1 cellular context compared by ENCODE assay signal in the genomic region with DNA sequence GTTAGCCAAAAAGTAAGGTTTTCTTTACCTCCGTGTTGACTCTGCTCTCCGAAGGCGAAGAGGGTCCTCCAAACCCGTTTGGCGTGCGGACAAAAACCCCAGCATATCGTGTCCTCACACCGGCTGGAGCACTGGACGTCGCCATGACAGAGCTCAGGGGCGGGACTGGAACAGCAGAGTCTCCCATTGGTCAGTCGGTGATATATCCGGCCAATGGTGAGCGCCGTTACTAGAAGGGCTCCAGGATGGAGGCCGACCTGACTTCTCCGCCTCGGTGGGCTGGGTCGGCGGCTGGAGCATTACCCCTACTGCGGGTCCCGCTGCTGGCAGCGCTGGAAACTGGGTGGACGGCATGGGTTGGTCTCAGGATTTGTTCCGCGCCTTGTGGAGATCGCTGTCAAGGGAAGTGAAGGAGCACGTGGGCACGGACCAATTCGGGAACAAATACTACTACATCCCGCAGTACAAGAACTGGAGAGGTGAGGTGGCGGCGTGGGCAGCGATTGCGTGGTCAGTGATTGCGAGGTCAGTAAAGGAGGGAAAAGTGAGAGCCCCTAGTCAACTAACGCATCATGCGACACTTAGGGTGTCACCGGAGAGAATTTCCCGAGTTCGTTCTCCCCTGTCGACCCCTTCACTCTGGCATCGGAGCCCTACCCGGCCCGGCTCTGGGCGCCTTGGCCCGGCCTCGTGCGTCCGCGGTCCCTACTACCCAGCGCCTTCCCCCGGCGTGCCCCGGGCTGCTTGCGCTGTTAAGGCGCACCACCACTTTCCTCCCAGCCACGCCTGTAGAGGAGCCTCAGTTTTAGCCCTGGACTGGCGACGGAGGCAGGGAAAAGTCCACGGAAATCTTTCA.
TF ChIP-seq lines count a peak whose summit lies in the region.

A gene with protein sequence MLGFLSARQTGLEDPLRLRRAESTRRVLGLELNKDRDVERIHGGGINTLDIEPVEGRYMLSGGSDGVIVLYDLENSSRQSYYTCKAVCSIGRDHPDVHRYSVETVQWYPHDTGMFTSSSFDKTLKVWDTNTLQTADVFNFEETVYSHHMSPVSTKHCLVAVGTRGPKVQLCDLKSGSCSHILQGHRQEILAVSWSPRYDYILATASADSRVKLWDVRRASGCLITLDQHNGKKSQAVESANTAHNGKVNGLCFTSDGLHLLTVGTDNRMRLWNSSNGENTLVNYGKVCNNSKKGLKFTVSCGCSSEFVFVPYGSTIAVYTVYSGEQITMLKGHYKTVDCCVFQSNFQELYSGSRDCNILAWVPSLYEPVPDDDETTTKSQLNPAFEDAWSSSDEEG (minus strand): TSS at position 167 of the 856 bp plus-strand sequence. CDS start 62 bp downstream, at position 105.
A gene with protein sequence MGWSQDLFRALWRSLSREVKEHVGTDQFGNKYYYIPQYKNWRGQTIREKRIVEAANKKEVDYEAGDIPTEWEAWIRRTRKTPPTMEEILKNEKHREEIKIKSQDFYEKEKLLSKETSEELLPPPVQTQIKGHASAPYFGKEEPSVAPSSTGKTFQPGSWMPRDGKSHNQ (plus strand): TSS at position 302 of the 856 bp plus-strand sequence. CDS start 51 bp downstream, at position 353.

TF ChIP-seq in HepG2, 621 proteins besides CTCF, POLR2A, EP300 and RAD21 (continued from another document and continues in another):
- TF ChIP-seq, protein P1, sequence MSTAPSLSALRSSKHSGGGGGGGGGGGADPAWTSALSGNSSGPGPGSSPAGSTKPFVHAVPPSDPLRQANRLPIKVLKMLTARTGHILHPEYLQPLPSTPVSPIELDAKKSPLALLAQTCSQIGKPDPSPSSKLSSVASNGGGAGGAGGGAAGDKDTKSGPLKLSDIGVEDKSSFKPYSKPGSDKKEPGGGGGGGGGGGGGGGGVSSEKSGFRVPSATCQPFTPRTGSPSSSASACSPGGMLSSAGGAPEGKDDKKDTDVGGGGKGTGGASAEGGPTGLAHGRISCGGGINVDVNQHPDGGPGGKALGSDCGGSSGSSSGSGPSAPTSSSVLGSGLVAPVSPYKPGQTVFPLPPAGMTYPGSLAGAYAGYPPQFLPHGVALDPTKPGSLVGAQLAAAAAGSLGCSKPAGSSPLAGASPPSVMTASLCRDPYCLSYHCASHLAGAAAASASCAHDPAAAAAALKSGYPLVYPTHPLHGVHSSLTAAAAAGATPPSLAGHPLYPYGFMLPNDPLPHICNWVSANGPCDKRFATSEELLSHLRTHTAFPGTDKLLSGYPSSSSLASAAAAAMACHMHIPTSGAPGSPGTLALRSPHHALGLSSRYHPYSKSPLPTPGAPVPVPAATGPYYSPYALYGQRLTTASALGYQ (CRISPR knock-in tag; IDR thresholded peaks at IDR 0.05) = peak; percentile 53; the same call in 1 of the 2 replicates
- TF ChIP-seq CENPT (CRISPR knock-in tag; IDR thresholded peaks at IDR 0.05; ENCODE audit: low read depth) (no peak), ZNF468 (CRISPR knock-in tag; IDR thresholded peaks at IDR 0.05) (no peak), ZMAT3 (CRISPR knock-in tag; conservative IDR thresholded peaks at IDR 0.05) (peak; percentile 88), FOSL1 (CRISPR knock-in tag; IDR thresholded peaks at IDR 0.05; ENCODE audit: borderline replicate concordance) (no peak), MED13 (CRISPR knock-in tag; IDR thresholded peaks at IDR 0.05) (no peak), ZNF841 (CRISPR knock-in tag; IDR thresholded peaks at IDR 0.05; ENCODE audit: borderline replicate concordance) (no peak), HNRNPK (IDR thresholded peaks at IDR 0.05; ENCODE audit: low read depth, low read length, poor library complexity, severe bottlenecking) (no peak), ZNF724P (CRISPR knock-in tag; IDR thresholded peaks at IDR 0.05; ENCODE audit: borderline replicate concordance) (peak; percentile 65; the same call in 1 of the 2 replicates), FLYWCH1 (CRISPR knock-in tag; IDR thresholded peaks at IDR 0.05) (0 out of 2 replicates have a peak, but pooled peaks have one; percentile 29), MIER3 (CRISPR knock-in tag; IDR thresholded peaks at IDR 0.05; ENCODE audit: borderline replicate concordance) (0 out of 2 replicates have a peak, but pooled peaks have one; percentile 45), ZNF790 (CRISPR knock-in tag; IDR thresholded peaks at IDR 0.05; ENCODE audit: borderline replicate concordance) (0 out of 2 replicates have a peak, but pooled peaks have one; percentile 79), PCBP1 (IDR thresholded peaks at IDR 0.05; ENCODE audit: borderline replicate concordance, low read depth, low read length) (0 out of 2 replicates have a peak, but pooled peaks have one; percentile 16), SMAD3 (CRISPR knock-in tag; IDR thresholded peaks at IDR 0.05) (no peak), ZNF883 (CRISPR knock-in tag; IDR thresholded peaks at IDR 0.05; ENCODE audit: not compliant biosample characterization) (peak; percentile 59), ARNT2 (CRISPR knock-in tag; IDR thresholded peaks at IDR 0.05; ENCODE audit: low read depth) (peak; percentile 55; the same call in 1 of the 2 replicates), ZNF253 (CRISPR knock-in tag; IDR thresholded peaks at IDR 0.05; ENCODE audit: borderline replicate concordance) (no peak), AKAP8 (CRISPR knock-in tag; IDR thresholded peaks at IDR 0.05) (no peak), RBAK (CRISPR knock-in tag; IDR thresholded peaks at IDR 0.05) (no peak), PTBP1 (IDR thresholded peaks at IDR 0.05; ENCODE audit: low read depth, low read length, poor library complexity, severe bottlenecking) (no peak), ZBTB7A (CRISPR knock-in tag; IDR thresholded peaks at IDR 0.05) (no peak; the same call in 1 of the 2 replicates)
- TF ChIP-seq, protein P2, sequence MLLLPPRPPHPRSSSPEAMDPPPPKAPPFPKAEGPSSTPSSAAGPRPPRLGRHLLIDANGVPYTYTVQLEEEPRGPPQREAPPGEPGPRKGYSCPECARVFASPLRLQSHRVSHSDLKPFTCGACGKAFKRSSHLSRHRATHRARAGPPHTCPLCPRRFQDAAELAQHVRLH (CRISPR knock-in tag; IDR thresholded peaks at IDR 0.05; ENCODE audit: borderline replicate concordance, low read depth) = peak; percentile 24; the same call in 1 of the 2 replicates
- TF ChIP-seq, protein P3, sequence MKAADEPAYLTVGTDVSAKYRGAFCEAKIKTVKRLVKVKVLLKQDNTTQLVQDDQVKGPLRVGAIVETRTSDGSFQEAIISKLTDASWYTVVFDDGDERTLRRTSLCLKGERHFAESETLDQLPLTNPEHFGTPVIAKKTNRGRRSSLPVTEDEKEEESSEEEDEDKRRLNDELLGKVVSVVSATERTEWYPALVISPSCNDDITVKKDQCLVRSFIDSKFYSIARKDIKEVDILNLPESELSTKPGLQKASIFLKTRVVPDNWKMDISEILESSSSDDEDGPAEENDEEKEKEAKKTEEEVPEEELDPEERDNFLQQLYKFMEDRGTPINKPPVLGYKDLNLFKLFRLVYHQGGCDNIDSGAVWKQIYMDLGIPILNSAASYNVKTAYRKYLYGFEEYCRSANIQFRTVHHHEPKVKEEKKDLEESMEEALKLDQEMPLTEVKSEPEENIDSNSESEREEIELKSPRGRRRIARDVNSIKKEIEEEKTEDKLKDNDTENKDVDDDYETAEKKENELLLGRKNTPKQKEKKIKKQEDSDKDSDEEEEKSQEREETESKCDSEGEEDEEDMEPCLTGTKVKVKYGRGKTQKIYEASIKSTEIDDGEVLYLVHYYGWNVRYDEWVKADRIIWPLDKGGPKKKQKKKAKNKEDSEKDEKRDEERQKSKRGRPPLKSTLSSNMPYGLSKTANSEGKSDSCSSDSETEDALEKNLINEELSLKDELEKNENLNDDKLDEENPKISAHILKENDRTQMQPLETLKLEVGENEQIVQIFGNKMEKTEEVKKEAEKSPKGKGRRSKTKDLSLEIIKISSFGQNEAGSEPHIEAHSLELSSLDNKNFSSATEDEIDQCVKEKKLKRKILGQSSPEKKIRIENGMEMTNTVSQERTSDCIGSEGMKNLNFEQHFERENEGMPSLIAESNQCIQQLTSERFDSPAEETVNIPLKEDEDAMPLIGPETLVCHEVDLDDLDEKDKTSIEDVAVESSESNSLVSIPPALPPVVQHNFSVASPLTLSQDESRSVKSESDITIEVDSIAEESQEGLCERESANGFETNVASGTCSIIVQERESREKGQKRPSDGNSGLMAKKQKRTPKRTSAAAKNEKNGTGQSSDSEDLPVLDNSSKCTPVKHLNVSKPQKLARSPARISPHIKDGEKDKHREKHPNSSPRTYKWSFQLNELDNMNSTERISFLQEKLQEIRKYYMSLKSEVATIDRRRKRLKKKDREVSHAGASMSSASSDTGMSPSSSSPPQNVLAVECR (CRISPR knock-in tag; IDR thresholded peaks at IDR 0.05; ENCODE audit: borderline replicate concordance) = peak; percentile 88
- TF ChIP-seq, protein P4, sequence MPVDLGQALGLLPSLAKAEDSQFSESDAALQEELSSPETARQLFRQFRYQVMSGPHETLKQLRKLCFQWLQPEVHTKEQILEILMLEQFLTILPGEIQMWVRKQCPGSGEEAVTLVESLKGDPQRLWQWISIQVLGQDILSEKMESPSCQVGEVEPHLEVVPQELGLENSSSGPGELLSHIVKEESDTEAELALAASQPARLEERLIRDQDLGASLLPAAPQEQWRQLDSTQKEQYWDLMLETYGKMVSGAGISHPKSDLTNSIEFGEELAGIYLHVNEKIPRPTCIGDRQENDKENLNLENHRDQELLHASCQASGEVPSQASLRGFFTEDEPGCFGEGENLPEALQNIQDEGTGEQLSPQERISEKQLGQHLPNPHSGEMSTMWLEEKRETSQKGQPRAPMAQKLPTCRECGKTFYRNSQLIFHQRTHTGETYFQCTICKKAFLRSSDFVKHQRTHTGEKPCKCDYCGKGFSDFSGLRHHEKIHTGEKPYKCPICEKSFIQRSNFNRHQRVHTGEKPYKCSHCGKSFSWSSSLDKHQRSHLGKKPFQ (CRISPR knock-in tag; IDR thresholded peaks at IDR 0.05; ENCODE audit: insufficient replicate concordance) = peak; percentile 22
- TF ChIP-seq, protein P5, sequence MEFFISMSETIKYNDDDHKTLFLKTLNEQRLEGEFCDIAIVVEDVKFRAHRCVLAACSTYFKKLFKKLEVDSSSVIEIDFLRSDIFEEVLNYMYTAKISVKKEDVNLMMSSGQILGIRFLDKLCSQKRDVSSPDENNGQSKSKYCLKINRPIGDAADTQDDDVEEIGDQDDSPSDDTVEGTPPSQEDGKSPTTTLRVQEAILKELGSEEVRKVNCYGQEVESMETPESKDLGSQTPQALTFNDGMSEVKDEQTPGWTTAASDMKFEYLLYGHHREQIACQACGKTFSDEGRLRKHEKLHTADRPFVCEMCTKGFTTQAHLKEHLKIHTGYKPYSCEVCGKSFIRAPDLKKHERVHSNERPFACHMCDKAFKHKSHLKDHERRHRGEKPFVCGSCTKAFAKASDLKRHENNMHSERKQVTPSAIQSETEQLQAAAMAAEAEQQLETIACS (CRISPR knock-in tag; IDR thresholded peaks at IDR 0.05) = 0 out of 2 replicates have a peak, but pooled peaks have one; percentile 28
- TF ChIP-seq, protein P6, sequence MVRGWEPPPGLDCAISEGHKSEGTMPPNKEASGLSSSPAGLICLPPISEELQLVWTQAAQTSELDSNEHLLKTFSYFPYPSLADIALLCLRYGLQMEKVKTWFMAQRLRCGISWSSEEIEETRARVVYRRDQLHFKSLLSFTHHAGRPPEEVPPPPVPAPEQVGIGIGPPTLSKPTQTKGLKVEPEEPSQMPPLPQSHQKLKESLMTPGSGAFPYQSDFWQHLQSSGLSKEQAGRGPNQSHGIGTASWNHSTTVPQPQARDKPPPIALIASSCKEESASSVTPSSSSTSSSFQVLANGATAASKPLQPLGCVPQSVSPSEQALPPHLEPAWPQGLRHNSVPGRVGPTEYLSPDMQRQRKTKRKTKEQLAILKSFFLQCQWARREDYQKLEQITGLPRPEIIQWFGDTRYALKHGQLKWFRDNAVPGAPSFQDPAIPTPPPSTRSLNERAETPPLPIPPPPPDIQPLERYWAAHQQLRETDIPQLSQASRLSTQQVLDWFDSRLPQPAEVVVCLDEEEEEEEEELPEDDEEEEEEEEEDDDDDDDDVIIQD (CRISPR knock-in tag; IDR thresholded peaks at IDR 0.05; ENCODE audit: low read depth) = 0 out of 2 replicates have a peak, but pooled peaks have one; percentile 24
- TF ChIP-seq, protein P7, sequence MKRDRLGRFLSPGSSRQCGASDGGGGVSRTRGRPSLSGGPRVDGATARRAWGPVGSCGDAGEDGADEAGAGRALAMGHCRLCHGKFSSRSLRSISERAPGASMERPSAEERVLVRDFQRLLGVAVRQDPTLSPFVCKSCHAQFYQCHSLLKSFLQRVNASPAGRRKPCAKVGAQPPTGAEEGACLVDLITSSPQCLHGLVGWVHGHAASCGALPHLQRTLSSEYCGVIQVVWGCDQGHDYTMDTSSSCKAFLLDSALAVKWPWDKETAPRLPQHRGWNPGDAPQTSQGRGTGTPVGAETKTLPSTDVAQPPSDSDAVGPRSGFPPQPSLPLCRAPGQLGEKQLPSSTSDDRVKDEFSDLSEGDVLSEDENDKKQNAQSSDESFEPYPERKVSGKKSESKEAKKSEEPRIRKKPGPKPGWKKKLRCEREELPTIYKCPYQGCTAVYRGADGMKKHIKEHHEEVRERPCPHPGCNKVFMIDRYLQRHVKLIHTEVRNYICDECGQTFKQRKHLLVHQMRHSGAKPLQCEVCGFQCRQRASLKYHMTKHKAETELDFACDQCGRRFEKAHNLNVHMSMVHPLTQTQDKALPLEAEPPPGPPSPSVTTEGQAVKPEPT (CRISPR knock-in tag; IDR thresholded peaks at IDR 0.05; ENCODE audit: low read depth) = 0 out of 2 replicates have a peak, but pooled peaks have one; percentile 18
